1 cellular context compared by ENCODE assay signal in the genomic region with DNA sequence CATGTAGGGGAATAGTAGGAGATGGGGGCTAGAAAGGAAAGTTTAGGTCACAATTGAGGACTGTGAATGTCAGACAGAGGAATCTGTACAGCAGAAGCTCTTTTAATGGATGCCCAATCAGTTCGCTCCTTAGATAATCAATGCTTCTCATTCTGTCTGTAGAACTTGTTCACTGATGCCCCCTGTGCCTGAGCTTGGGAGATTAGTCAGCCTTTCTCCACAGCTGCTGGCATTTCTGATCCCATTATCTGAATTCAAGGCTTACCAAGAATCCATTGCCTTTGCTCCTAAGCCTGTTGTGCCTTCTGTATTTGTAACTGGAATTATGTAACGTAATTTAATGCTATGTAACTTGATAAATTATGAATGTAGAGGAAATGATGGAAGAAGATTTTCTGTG.
TF ChIP-seq lines count a peak whose summit lies in the region.

No MANE protein-coding gene starts in this region.

TF ChIP-seq in H1, 55 proteins besides CTCF, POLR2A, EP300 and RAD21:
- TF ChIP-seq CEBPB (IDR thresholded peaks at IDR 0.05; ENCODE audit: low read depth, low read length) (no peak), RXRA (IDR thresholded peaks at IDR 0.05; ENCODE audit: insufficient read depth, low read depth, low read length) (no peak), PHF8 (conservative IDR thresholded peaks at IDR 0.05; ENCODE audit: low read depth, low read length) (no peak)
